ENCODE assay signal across 13 cellular contexts in the genomic region with DNA sequence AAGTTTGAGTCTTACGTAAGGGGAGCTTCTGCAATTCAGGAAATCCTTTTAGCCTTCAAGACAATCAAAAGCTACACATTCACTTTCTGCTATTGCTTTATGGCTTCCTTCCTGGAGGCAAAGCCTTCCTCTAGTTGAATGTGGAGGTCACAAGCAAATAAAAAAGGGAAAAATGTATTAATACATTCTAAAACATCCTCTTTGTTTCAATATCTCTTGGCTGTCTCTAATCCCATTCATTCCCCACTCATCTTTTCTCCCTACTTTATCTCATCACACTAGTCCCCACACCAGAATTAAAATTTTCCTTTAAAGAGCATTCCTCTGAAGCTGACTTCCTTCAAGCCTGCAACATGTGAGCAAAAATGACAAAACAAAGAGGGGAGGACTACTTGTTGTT.
DNase-seq lines count a peak whose midpoint lies in the region; ATAC-seq and TF ChIP-seq lines count a peak whose summit lies in the region.
"Had no signal": no experiment of that assay in that cellular context is flagged by ENCODE, and none has a peak within 500 bp of the region (broad histone marks: within the 10 kb centered on the region; RNA-seq: fewer than 3 reads in every experiment).

No MANE protein-coding gene starts in this region.

- CTCF ChIA-PET in CD4-positive, alpha-beta T cell (lab: Charles Lee): no interaction called here

- no peak overlapping the region for H3K27ac Mint-ChIP-seq in CD4-positive, alpha-beta T cell
- H3K27ac Mint-ChIP-seq: CD4-positive, alpha-beta memory T cell; HFFc6 had no signal

- H3K9me3 ChIP-seq in BLaER1 (no peaks in the 10 kb centered on the region), Loucy (ENCODE audit: insufficient read depth, low read depth, low read length) (no peaks in the 10 kb centered on the region), SK-N-MC (ENCODE audit: low read depth, low read length) (no peaks in the 10 kb centered on the region), thoracic aorta (no peaks in the 10 kb centered on the region)
- H3K9me3 ChIP-seq in CD4-positive, alpha-beta T cell (ENCODE audit: control insufficient read depth, low read length): no peaks in the 10 kb centered on the region

- H3K9ac ChIP-seq in BLaER1: no peak overlapping the region
- H3K9ac ChIP-seq in Loucy (ENCODE audit: low read depth, low read length, poor library complexity, severe bottlenecking): no peak overlapping the region
- H3K9ac ChIP-seq in SK-N-MC (ENCODE audit: insufficient read length): no peak overlapping the region

- H3K4me1 ChIP-seq in BLaER1 (peaks cover 24% of the 10 kb centered on the region), Loucy (ENCODE audit: insufficient read depth, low read length, poor library complexity, severe bottlenecking) (peaks cover 21% of the 10 kb centered on the region), thoracic aorta (ENCODE audit: control insufficient read depth in 1 of 2, low read depth in 2 of 2) (peaks cover 6 to 9% of the 10 kb centered on the region in 2 donors)

- TF ChIP-seq CTCF in Loucy (conservative IDR thresholded peaks at IDR 0.05; ENCODE audit: low read length) (no peak), thoracic aorta (IDR thresholded peaks at IDR 0.05) (no peak)
- no peak for TF ChIP-seq CTCF in CD4-positive, alpha-beta T cell (IDR thresholded peaks at IDR 0.05)

- DNase-seq in SK-N-MC (ENCODE audit: low read depth, low spot score) (peak; percentile 72), thoracic aorta (ENCODE audit: low spot score) (no peak), NCI-H2227 treated with DMSO at 0.1 percent for 48 hours (lab: John Stamatoyannopoulos, UW) (no peak)
- DNase-seq in CD4-positive, alpha-beta T cell: no peak
- DNase-seq: C1 segment of cervical spinal cord; CD4-positive, alpha-beta memory T cell; DMS79; HCEC 1CT; HFFc6 had no signal

- no peak overlapping the region for H3K27ac ChIP-seq in BLaER1
- H3K27ac ChIP-seq in SK-N-MC: peak overlapping the region; percentile 25; the same call in 1 of the 2 replicates
- H3K27ac ChIP-seq in thoracic aorta: peak overlapping the region; percentile 8 to 40
- no peak overlapping the region for H3K27ac ChIP-seq in CD4-positive, alpha-beta T cell (ENCODE audit: low read depth, low read length)

- no peak overlapping the region for H3K4me3 Mint-ChIP-seq in CD4-positive, alpha-beta T cell
- H3K4me3 Mint-ChIP-seq: CD4-positive, alpha-beta memory T cell; HFFc6 had no signal

- no peaks in the 10 kb centered on the region for H4K20me1 ChIP-seq in BLaER1
- H4K20me1 ChIP-seq in Loucy (ENCODE audit: insufficient read depth, low read length, poor library complexity, severe bottlenecking): no peaks in the 10 kb centered on the region

- H3K9me2 ChIP-seq in Loucy (replicated peaks; ENCODE audit: low read depth, low read length): no peaks in the 10 kb centered on the region

- H3K79me2 ChIP-seq in Loucy (ENCODE audit: insufficient read depth, low read length): no peaks in the 10 kb centered on the region

- H3K36me3 ChIP-seq in BLaER1 (no peaks in the 10 kb centered on the region), Loucy (ENCODE audit: insufficient read depth, low read length) (no peaks in the 10 kb centered on the region), SK-N-MC (ENCODE audit: insufficient read depth, low read length) (no peaks in the 10 kb centered on the region), thoracic aorta (no peaks in the 10 kb centered on the region)

- intact Hi-C loops in CD4-positive, alpha-beta T cell (cut with DNase I, micrococcal nuclease): no loop called here

- H3K36me3 Mint-ChIP-seq in CD4-positive, alpha-beta T cell (ENCODE audit: low read depth): no peaks in the 10 kb centered on the region
- H3K36me3 Mint-ChIP-seq: CD4-positive, alpha-beta memory T cell had no signal

- POLR2A ChIA-PET in CD4-positive, alpha-beta T cell (lab: Charles Lee): no interaction called here

- H3K27me3 Mint-ChIP-seq in CD4-positive, alpha-beta T cell: peaks cover 16% of the 10 kb centered on the region

- no peaks in the 10 kb centered on the region for H3K27me3 ChIP-seq in BLaER1
- H3K27me3 ChIP-seq in Loucy (ENCODE audit: insufficient read depth, low read length, poor library complexity, severe bottlenecking): no peaks in the 10 kb centered on the region
- no peaks in the 10 kb centered on the region for H3K27me3 ChIP-seq in thoracic aorta (replicated peaks; ENCODE audit: insufficient read depth)
- H3K27me3 ChIP-seq in CD4-positive, alpha-beta T cell (ENCODE audit: control insufficient read depth, insufficient read depth, low read length): no peaks in the 10 kb centered on the region

- no peaks in the 10 kb centered on the region for H3F3A ChIP-seq in Loucy (ENCODE audit: low read depth)

- H3K9me3 Mint-ChIP-seq in CD4-positive, alpha-beta T cell: no peaks in the 10 kb centered on the region
- H3K9me3 Mint-ChIP-seq: CD4-positive, alpha-beta memory T cell; HFFc6 had no signal

- no peak overlapping the region for H2AFZ ChIP-seq in Loucy (ENCODE audit: low read length)

- no peak overlapping the region for H3K4me3 ChIP-seq in BLaER1
- H3K4me3 ChIP-seq in Loucy (ENCODE audit: low read length, poor library complexity, severe bottlenecking): peak overlapping the region; percentile 30
- 0 out of 2 replicates have a peak overlapping the region, but pooled peaks have one; percentile 5 for H3K4me3 ChIP-seq in SK-N-MC
- H3K4me3 ChIP-seq in thoracic aorta: no peak overlapping the region

- H3K4me2 ChIP-seq in BLaER1 (0 out of 2 replicates have a peak overlapping the region, but pooled peaks have one; percentile 6), Loucy (ENCODE audit: low read depth, low read length, poor library complexity, severe bottlenecking) (peak overlapping the region; percentile 42)

- no peaks in the 10 kb centered on the region for H3K4me1 Mint-ChIP-seq in CD4-positive, alpha-beta T cell (ENCODE audit: low read depth)
- H3K4me1 Mint-ChIP-seq: CD4-positive, alpha-beta memory T cell had no signal

- ATAC-seq in thoracic aorta (ENCODE audit: insufficient number of reproducible peaks, low FRiP score, low read depth) (no peak), GM19463 (IDR thresholded peaks at IDR 0.05; ENCODE audit: unreplicated experiment) (no peak)
- no peak for ATAC-seq in CD4-positive, alpha-beta T cell (ENCODE audit: poor library complexity)
- ATAC-seq: HepG2 had no signal

Comparison
In these comparisons a context has a peak if more than half of its experiments do, and no peak if none do; other contexts are left out.
1. H3K27ac ChIP-seq: peak in SK-N-MC (single experiment) and thoracic aorta (2 of 2); none in BLaER1 (single experiment) and CD4-positive, alpha-beta T cell (single experiment).
2. H3K4me3 ChIP-seq: peak in Loucy (single experiment) and SK-N-MC (single experiment); none in BLaER1 (single experiment) and thoracic aorta (single experiment).